ENCODE assay signal across 1 cellular context in genomic region chr2:96265840-96266569, GRCh38.
TF ChIP-seq lines count a peak whose summit lies in the region.

Gene CIAO1 (plus strand): TSS chr2:96266225. CDS start chr2:96266351, 126 bp downstream.
Gene TMEM127 (minus strand): TSS chr2:96265997. CDS start chr2:96265381, 616 bp downstream.

TF ChIP-seq in HEK293, 187 proteins besides CTCF, POLR2A, EP300 and RAD21 (continued from another document and continues in another):
- TF ChIP-seq ZNF280D (tag by site-specific recombination; IDR thresholded peaks at IDR 0.05) (no peak), ZNF366 (tag by site-specific recombination; conservative IDR thresholded peaks at IDR 0.05) (no peak), EGR2 (tag by site-specific recombination; IDR thresholded peaks at IDR 0.05; ENCODE audit: low read depth) (peak; percentile 63; the same call in 1 of the 2 replicates), ZNF548 (tag by site-specific recombination; IDR thresholded peaks at IDR 0.05) (no peak), MEIS1 (CRISPR knock-in tag; IDR thresholded peaks at IDR 0.05; ENCODE audit: borderline replicate concordance) (no peak), ZNF404 (tag by site-specific recombination; IDR thresholded peaks at IDR 0.05) (no peak), ZBTB20 (tag by site-specific recombination; IDR thresholded peaks at IDR 0.05) (peak; percentile 90), ZNF785 (tag by site-specific recombination; IDR thresholded peaks at IDR 0.05) (no peak), ZFP69B (tag by site-specific recombination; IDR thresholded peaks at IDR 0.05) (0 out of 2 replicates have a peak, but pooled peaks have one; percentile 11), KLF16 (tag by site-specific recombination; IDR thresholded peaks at IDR 0.05) (peak; percentile 64; the same call in 1 of the 2 replicates), ZSCAN30 (tag by site-specific recombination; IDR thresholded peaks at IDR 0.05) (peak; percentile 76), ELK4 (IDR thresholded peaks at IDR 0.05; ENCODE audit: borderline replicate concordance, low read depth, low read length) (no peak; the same call in 1 of the 2 replicates), ZNF645 (tag by site-specific recombination; IDR thresholded peaks at IDR 0.05) (no peak), PRDM10 (tag by site-specific recombination; IDR thresholded peaks at IDR 0.05) (peak; percentile 21; the same call in 1 of the 2 replicates), ZNF214 (tag by site-specific recombination; IDR thresholded peaks at IDR 0.05; ENCODE audit: borderline replicate concordance) (no peak), ZNF777 (tag by site-specific recombination; IDR thresholded peaks at IDR 0.05; ENCODE audit: borderline replicate concordance) (no peak), AEBP2 (tag by site-specific recombination; IDR thresholded peaks at IDR 0.05; ENCODE audit: borderline replicate concordance) (no peak), ZNF302 (tag by site-specific recombination; IDR thresholded peaks at IDR 0.05; ENCODE audit: low read depth) (no peak), ZNF292 (tag by site-specific recombination; IDR thresholded peaks at IDR 0.05; ENCODE audit: borderline replicate concordance, low read depth) (no peak), KLF17 (tag by site-specific recombination; IDR thresholded peaks at IDR 0.05) (0 out of 2 replicates have a peak, but pooled peaks have one; percentile 10), ZNF658 (tag by site-specific recombination; IDR thresholded peaks at IDR 0.05) (no peak), RBAK (tag by site-specific recombination; IDR thresholded peaks at IDR 0.05) (no peak), ZNF791 (tag by site-specific recombination; IDR thresholded peaks at IDR 0.05) (no peak), ZNF555 (tag by site-specific recombination; conservative IDR thresholded peaks at IDR 0.05) (no peak), ZNF660 (tag by site-specific recombination; IDR thresholded peaks at IDR 0.05) (peak; percentile 34), INSM2 (tag by site-specific recombination; IDR thresholded peaks at IDR 0.05) (no peak), ZNF324 (tag by site-specific recombination; IDR thresholded peaks at IDR 0.05) (no peak), ZXDB (tag by site-specific recombination; IDR thresholded peaks at IDR 0.05) (peak; percentile 52; the same call in 1 of the 2 replicates), ZFHX2 (tag by site-specific recombination; conservative IDR thresholded peaks at IDR 0.05) (peak; percentile 89), ZSCAN5A (tag by site-specific recombination; IDR thresholded peaks at IDR 0.05) (no peak), YY1 (tag by site-specific recombination; IDR thresholded peaks at IDR 0.05) (no peak; the same call in 1 of the 2 replicates), PBX3 (CRISPR knock-in tag; IDR thresholded peaks at IDR 0.05) (peak; percentile 50), ZNF350 (tag by site-specific recombination; IDR thresholded peaks at IDR 0.05) (no peak), TCF7L2 (IDR thresholded peaks at IDR 0.05; ENCODE audit: borderline replicate concordance, low read depth, low read length) (no peak), ZNF707 (tag by site-specific recombination; IDR thresholded peaks at IDR 0.05) (no peak), ZNF10 (tag by site-specific recombination; IDR thresholded peaks at IDR 0.05) (no peak), ZNF112 (tag by site-specific recombination; IDR thresholded peaks at IDR 0.05) (no peak), ZNF488 (tag by site-specific recombination; IDR thresholded peaks at IDR 0.05) (no peak), ZNF311 (tag by site-specific recombination; IDR thresholded peaks at IDR 0.05; ENCODE audit: borderline replicate concordance) (no peak), ZNF596 (tag by site-specific recombination; IDR thresholded peaks at IDR 0.05) (no peak), ZNF19 (tag by site-specific recombination; IDR thresholded peaks at IDR 0.05; ENCODE audit: low read depth) (no peak), HOXD13 (CRISPR knock-in tag; IDR thresholded peaks at IDR 0.05; ENCODE audit: borderline replicate concordance) (no peak)
